ENCODE assay signal across 9 cellular contexts in genomic region chr12:14776236-14776959, GRCh38. TPM values are rescaled to one million over a fixed set of nuclear protein-coding genes. Genes with fewer than 3 reads are reported as not detected.
DNase-seq lines count a peak whose midpoint lies in the region; ATAC-seq, FAIRE-seq and TF ChIP-seq lines count a peak whose summit lies in the region.
"Had no signal": no experiment of that assay in that cellular context is flagged by ENCODE, and none has a peak within 500 bp of the region (broad histone marks: within the 10 kb centered on the region; RNA-seq: fewer than 3 reads in every experiment).

No MANE protein-coding gene starts in this region.

- TF ChIP-seq CTCF in PC-3 (conservative IDR thresholded peaks at IDR 0.05; ENCODE audit: low read depth, low read length) = peak; percentile 53

- H3K9me3 Mint-ChIP-seq in activated T-cell treated with anti-CD3 and anti-CD28 coated beads, Interleukin-2, amount 50 U/mL, for 24 hours = no peaks in the 10 kb centered on the region

- H3K4me2 ChIP-seq in PC-3 (ENCODE audit: low read length) = peak overlapping the region; percentile 89

- no peaks in the 10 kb centered on the region for H3K27me3 Mint-ChIP-seq in activated T-cell treated with anti-CD3 and anti-CD28 coated beads, Interleukin-2, amount 50 U/mL, for 24 hours

- no peaks in the 10 kb centered on the region for H3F3A ChIP-seq in PC-3 (ENCODE audit: low read length, unreplicated experiment)

- peak overlapping the region; percentile 95 for H3K4me3 Mint-ChIP-seq in activated T-cell treated with anti-CD3 and anti-CD28 coated beads, Interleukin-2, amount 50 U/mL, for 24 hours

- CTCF ChIA-PET in PC-3 (lab: Charles Lee) = no interaction called here

- H3K4me1 Mint-ChIP-seq in activated T-cell treated with anti-CD3 and anti-CD28 coated beads, Interleukin-2, amount 50 U/mL, for 24 hours (ENCODE audit: low read depth) = peaks cover 53% of the 10 kb centered on the region

- H3K27ac ChIP-seq in PC-3 (ENCODE audit: low read length) (peak overlapping the region; percentile 64), subcutaneous abdominal adipose tissue (ENCODE audit: low read depth, low read length) (peak overlapping the region; percentile 99)

- H3K4me3 ChIP-seq in PC-3 (ENCODE audit: low read length) (peak overlapping the region; percentile 92), subcutaneous abdominal adipose tissue (ENCODE audit: low read depth in 1 of 5, low read length in 5 of 5) (peak overlapping the region; percentile 51 to 98 (median 94))

- H3K27me3 ChIP-seq in PC-3 (ENCODE audit: low read length) = no peaks in the 10 kb centered on the region
- H3K27me3 ChIP-seq in subcutaneous abdominal adipose tissue (ENCODE audit: control insufficient read depth in 5 of 5, insufficient read depth in 4 of 5, low read length in 5 of 5) = no peaks in the 10 kb centered on the region

- no peak overlapping the region for H2AFZ ChIP-seq in PC-3 (ENCODE audit: low read length)

- FAIRE-seq in RCC 7860 (lab: Jason Lieb, UNC) = no peak

- 0 out of 2 replicates have a peak overlapping the region, but pooled peaks have one; percentile 78 for H3K9ac ChIP-seq in PC-3 (ENCODE audit: low read length)
- H3K9ac ChIP-seq in subcutaneous abdominal adipose tissue (ENCODE audit: low read length in 5 of 5) = peak overlapping the region in 4 of 5 donors; percentile 12 to 99 (median 98)

- H3K79me2 ChIP-seq in PC-3 (ENCODE audit: low read length) = peaks cover 23% of the 10 kb centered on the region

- H3K9me3 ChIP-seq in PC-3 (ENCODE audit: low read length) (no peaks in the 10 kb centered on the region), subcutaneous abdominal adipose tissue (ENCODE audit: control insufficient read depth in 5 of 5, low read length in 5 of 5) (no peaks in the 10 kb centered on the region)

- no peak for ATAC-seq in PC-3
- ATAC-seq in HG03175 (IDR thresholded peaks at IDR 0.05; ENCODE audit: unreplicated experiment) = no peak

- H3K36me3 ChIP-seq in PC-3 (ENCODE audit: low read depth, low read length) (no peaks in the 10 kb centered on the region), subcutaneous abdominal adipose tissue (ENCODE audit: control insufficient read depth in 5 of 5, insufficient read depth in 5 of 5, low read length in 5 of 5) (no peaks in the 10 kb centered on the region)

- POLR2A ChIA-PET in PC-3 (lab: Charles Lee; ENCODE audit: unreplicated experiment) = interaction anchor here (1.1 kb wide), 1 partner anchor 26 kb away, joined by 7 read pairs; no protein-coding TSS in a partner anchor

- DNase-seq in activated T-cell treated with anti-CD3 and anti-CD28 coated beads, Interleukin-2, amount 50 U/mL, for 24 hours = no peak
- DNase-seq in activated T-cell treated with anti-CD3 and anti-CD28 coated beads for 4 hours (no peak), PC-3 (peak; percentile 38), fibroblast of peridontal ligament (ENCODE audit: extremely low read depth) (peak; percentile 48), HuH-7 (ENCODE audit: low spot score) (no peak), RCC 7860 (ENCODE audit: low spot score) (no peak)
- DNase-seq: NCI-H1105 had no signal

- peaks cover 13% of the 10 kb centered on the region for H3K36me3 Mint-ChIP-seq in activated T-cell treated with anti-CD3 and anti-CD28 coated beads, Interleukin-2, amount 50 U/mL, for 24 hours (ENCODE audit: low read depth)

- no TSS peak for BruUV-seq in PC-3 (replicated peaks; lab: Mats Ljungman, UMichigan)

- H3K4me1 ChIP-seq in PC-3 (ENCODE audit: insufficient read depth, low read length) (peaks cover 37% of the 10 kb centered on the region), subcutaneous abdominal adipose tissue (ENCODE audit: control insufficient read depth in 5 of 5, insufficient read depth in 5 of 5, low read length in 5 of 5) (peaks cover 0 to 40% (median 27%) of the 10 kb centered on the region in 5 donors)

- no peaks in the 10 kb centered on the region for H4K20me1 ChIP-seq in PC-3 (ENCODE audit: low read length)

- intact Hi-C loops in PC-3 (cut with micrococcal nuclease) = loop anchor here (1.0 kb wide), 1 partner anchor 219 kb away; no protein-coding TSS in a partner anchor

- H3K27ac Mint-ChIP-seq in activated T-cell treated with anti-CD3 and anti-CD28 coated beads, Interleukin-2, amount 50 U/mL, for 24 hours = peak overlapping the region; percentile 13

- H3K9me2 ChIP-seq in PC-3 (replicated peaks; ENCODE audit: low read length) = no peaks in the 10 kb centered on the region

RNA-seq across cellular contexts. Expression of gene WBP11, which starts 26.9 kb away (rescaled TPM):
- total RNA-seq in PC-3 (2014; rRNA removed) = 20.0 and 21.4 TPM in 2 replicates

RNA-seq across cellular contexts. Expression of gene C12orf60, which starts 27.1 kb away (rescaled TPM):
- total RNA-seq in PC-3 (2014; rRNA removed) = 0.29 and 0.47 TPM in 2 replicates

RNA-seq across cellular contexts. Expression of gene SMCO3, which starts 37.6 kb away (rescaled TPM):
- total RNA-seq in PC-3 (2014; rRNA removed) = not detected in 2 replicates

Comparison
In these comparisons a context has a peak if more than half of its experiments do, and no peak if none do; other contexts are left out.
1. DNase-seq: peak in PC-3 (single experiment) and fibroblast of peridontal ligament (single experiment); none in activated T-cell treated with anti-CD3 and anti-CD28 coated beads, Interleukin-2, amount 50 U/mL, for 24 hours (single experiment), activated T-cell treated with anti-CD3 and anti-CD28 coated beads for 4 hours (single experiment), HuH-7 (single experiment) and RCC 7860 (single experiment).